ENCODE assay signal across 2 cellular contexts in the genomic region with DNA sequence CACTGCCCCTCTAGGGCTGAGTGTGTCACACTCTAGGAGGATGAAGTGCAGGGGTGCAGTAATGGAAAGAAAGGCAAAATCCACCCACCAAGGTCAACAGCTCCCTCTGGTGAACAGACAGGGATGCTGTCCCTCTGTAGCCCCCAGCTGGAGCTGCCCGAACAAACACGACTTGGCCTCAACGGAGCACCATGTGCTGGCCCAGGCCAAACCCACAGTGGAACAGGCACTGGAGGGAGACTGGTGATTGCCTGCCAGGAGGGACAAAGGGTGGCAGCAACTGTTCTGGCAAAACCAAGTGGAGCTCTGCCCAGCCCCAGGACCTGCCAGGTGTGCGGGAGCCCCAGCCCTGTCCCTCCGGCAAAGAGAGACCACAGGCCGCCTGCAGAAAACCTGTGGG.
TF ChIP-seq lines count a peak whose summit lies in the region.

No MANE protein-coding gene starts in this region.

TF ChIP-seq in Ishikawa, 13 proteins besides CTCF, POLR2A, EP300 and RAD21 (continued from another document):
- TF ChIP-seq, protein P1, sequence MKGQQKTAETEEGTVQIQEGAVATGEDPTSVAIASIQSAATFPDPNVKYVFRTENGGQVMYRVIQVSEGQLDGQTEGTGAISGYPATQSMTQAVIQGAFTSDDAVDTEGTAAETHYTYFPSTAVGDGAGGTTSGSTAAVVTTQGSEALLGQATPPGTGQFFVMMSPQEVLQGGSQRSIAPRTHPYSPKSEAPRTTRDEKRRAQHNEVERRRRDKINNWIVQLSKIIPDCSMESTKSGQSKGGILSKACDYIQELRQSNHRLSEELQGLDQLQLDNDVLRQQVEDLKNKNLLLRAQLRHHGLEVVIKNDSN (IDR thresholded peaks at IDR 0.05) = no peak
- no peak for TF ChIP-seq NFIC (IDR thresholded peaks at IDR 0.05)

TF ChIP-seq in GM12878, 131 proteins besides CTCF, POLR2A, EP300 and RAD21 (continued from another document):
- TF ChIP-seq, protein P2, sequence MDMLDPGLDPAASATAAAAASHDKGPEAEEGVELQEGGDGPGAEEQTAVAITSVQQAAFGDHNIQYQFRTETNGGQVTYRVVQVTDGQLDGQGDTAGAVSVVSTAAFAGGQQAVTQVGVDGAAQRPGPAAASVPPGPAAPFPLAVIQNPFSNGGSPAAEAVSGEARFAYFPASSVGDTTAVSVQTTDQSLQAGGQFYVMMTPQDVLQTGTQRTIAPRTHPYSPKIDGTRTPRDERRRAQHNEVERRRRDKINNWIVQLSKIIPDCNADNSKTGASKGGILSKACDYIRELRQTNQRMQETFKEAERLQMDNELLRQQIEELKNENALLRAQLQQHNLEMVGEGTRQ (IDR thresholded peaks at IDR 0.05; ENCODE audit: borderline replicate concordance, low read depth, low read length) = no peak
- TF ChIP-seq BHLHE40 (IDR thresholded peaks at IDR 0.05; ENCODE audit: borderline replicate concordance in 1 of 2, low read depth in 2 of 2, low read length in 1 of 2) (no peak), MXI1 (IDR thresholded peaks at IDR 0.05; ENCODE audit: low read depth, low read length) (no peak), RAD51 (IDR thresholded peaks at IDR 0.05) (no peak), GATAD2B (conservative IDR thresholded peaks at IDR 0.05; ENCODE audit: low read depth) (no peak), KLF5 (IDR thresholded peaks at IDR 0.05; ENCODE audit: partially characterized antibody) (no peak), SREBF2 (IDR thresholded peaks at IDR 0.05; ENCODE audit: low read length) (no peak), CHD1 (IDR thresholded peaks at IDR 0.05; ENCODE audit: low read depth, low read length) (no peak), BRCA1 (IDR thresholded peaks at IDR 0.05; ENCODE audit: low read depth, low read length) (no peak)
- TF ChIP-seq, protein P3, sequence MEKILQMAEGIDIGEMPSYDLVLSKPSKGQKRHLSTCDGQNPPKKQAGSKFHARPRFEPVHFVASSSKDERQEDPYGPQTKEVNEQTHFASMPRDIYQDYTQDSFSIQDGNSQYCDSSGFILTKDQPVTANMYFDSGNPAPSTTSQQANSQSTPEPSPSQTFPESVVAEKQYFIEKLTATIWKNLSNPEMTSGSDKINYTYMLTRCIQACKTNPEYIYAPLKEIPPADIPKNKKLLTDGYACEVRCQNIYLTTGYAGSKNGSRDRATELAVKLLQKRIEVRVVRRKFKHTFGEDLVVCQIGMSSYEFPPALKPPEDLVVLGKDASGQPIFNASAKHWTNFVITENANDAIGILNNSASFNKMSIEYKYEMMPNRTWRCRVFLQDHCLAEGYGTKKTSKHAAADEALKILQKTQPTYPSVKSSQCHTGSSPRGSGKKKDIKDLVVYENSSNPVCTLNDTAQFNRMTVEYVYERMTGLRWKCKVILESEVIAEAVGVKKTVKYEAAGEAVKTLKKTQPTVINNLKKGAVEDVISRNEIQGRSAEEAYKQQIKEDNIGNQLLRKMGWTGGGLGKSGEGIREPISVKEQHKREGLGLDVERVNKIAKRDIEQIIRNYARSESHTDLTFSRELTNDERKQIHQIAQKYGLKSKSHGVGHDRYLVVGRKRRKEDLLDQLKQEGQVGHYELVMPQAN (conservative IDR thresholded peaks at IDR 0.05) = no peak
- TF ChIP-seq, protein P4, sequence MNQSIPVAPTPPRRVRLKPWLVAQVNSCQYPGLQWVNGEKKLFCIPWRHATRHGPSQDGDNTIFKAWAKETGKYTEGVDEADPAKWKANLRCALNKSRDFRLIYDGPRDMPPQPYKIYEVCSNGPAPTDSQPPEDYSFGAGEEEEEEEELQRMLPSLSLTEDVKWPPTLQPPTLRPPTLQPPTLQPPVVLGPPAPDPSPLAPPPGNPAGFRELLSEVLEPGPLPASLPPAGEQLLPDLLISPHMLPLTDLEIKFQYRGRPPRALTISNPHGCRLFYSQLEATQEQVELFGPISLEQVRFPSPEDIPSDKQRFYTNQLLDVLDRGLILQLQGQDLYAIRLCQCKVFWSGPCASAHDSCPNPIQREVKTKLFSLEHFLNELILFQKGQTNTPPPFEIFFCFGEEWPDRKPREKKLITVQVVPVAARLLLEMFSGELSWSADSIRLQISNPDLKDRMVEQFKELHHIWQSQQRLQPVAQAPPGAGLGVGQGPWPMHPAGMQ (IDR thresholded peaks at IDR 0.05; ENCODE audit: borderline replicate concordance) = no peak
